Comparison of ENCODE assay signal across 28 cellular contexts in genomic region chr14:76430475-76430980, GRCh38. TPM values are rescaled to one million over a fixed set of nuclear protein-coding genes. Genes with fewer than 3 reads are reported as not detected.
"Had no signal": no experiment of that assay in that cellular context is flagged by ENCODE, and none has a peak within 500 bp of the region (broad histone marks: within the 10 kb centered on the region; RNA-seq: fewer than 3 reads in every experiment).

No MANE protein-coding gene starts in this region.

- H2AFZ ChIP-seq: parathyroid adenoma had no signal

- H3K9me3 ChIP-seq: left lung, lower lobe of right lung, neutrophil, psoas muscle, right atrium auricular region, suprapubic skin, thoracic aorta, tibial artery, uterus had no signal

- DNase-seq: hypothalamus; immature natural killer cell; kidney; left colon; left lung; lower lobe of right lung; mammary epithelial cell; mesenchymal stem cell; naive thymus-derived CD8-positive, alpha-beta T cell; occipital lobe; psoas muscle; stimulated activated CD4-positive, alpha-beta T cell treated with anti-CD3 and anti-CD28 coated beads, Interleukin-12 subunit alpha, Interleukin-12 subunit beta, amount 100 ng/mL, for 4 hours; stimulated activated CD4-positive, alpha-beta T cell treated with anti-CD3 and anti-CD28 coated beads, Interleukin-15, amount 100 ng/mL, for 24 hours; stimulated activated CD4-positive, alpha-beta T cell treated with anti-CD3 and anti-CD28 coated beads, Interleukin-2, amount 100 ng/mL, for 24 hours; stimulated activated CD4-positive, alpha-beta T cell treated with anti-CD3 and anti-CD28 coated beads, Interleukin-4, amount 100 ng/mL, for 24 hours; stimulated activated naive CD4-positive, alpha-beta T cell; tibial artery; uterus had no signal

- FAIRE-seq: islet of Langerhans, kidney had no signal

- H3K9ac ChIP-seq: parathyroid adenoma had no signal

- H3K79me2 ChIP-seq: parathyroid adenoma had no signal

- H3K4me1 ChIP-seq: left lung, lower lobe of right lung, parathyroid adenoma, psoas muscle, right atrium auricular region, suprapubic skin, tibial artery, uterus had no signal

- ATAC-seq: left colon; left lung; lower lobe of right lung; naive thymus-derived CD8-positive, alpha-beta T cell; psoas muscle; sciatic nerve; stimulated activated effector memory CD8-positive, alpha-beta T cell treated with anti-CD3 and anti-CD28 coated beads, Interleukin-12 subunit alpha, Interleukin-12 subunit beta, amount 100 ng/mL, for 72 hours had no signal

- H3K4me3 ChIP-seq: left lung, lower lobe of right lung, psoas muscle, right atrium auricular region, skin epidermis, suprapubic skin, thoracic aorta, tibial artery, uterus had no signal

- H3K36me3 ChIP-seq: left lung, lower lobe of right lung, neutrophil, right atrium auricular region, suprapubic skin, thoracic aorta, tibial artery, uterus had no signal

- H3K27me3 ChIP-seq: left lung, right atrium auricular region, uterus had no signal

- H3K27ac ChIP-seq: left lung, lower lobe of right lung, neutrophil, parathyroid adenoma, psoas muscle, right atrium auricular region, skin epidermis, suprapubic skin, thoracic aorta, tibial artery, uterus had no signal

RNA-seq across cellular contexts. Expression of gene ESRRB, which starts 54.6 kb away (rescaled TPM):
- total RNA-seq: lower lobe of right lung, osteocyte, uterus had no signal
- polyA plus RNA-seq: immature natural killer cell; naive thymus-derived CD8-positive, alpha-beta T cell had no signal
